ENCODE assay signal across 8 cellular contexts in genomic region chr5:170184007-170184687, GRCh38. TPM values are rescaled to one million over a fixed set of nuclear protein-coding genes. Genes with fewer than 3 reads are reported as not detected.
A peak's percentile ranks its signal among the peaks of the same experiment; 100 is the strongest.
DNase-seq lines count a peak whose midpoint lies in the region; ATAC-seq and TF ChIP-seq lines count a peak whose summit lies in the region.

No MANE protein-coding gene starts in this region.

- no peak overlapping the region for H3K4me3 Mint-ChIP-seq in T-helper 2 cell treated with Interferon-gamma antibody and Interleukin-4, amounts not matched to agents 5 μg/mL and 100 μg/mL, for 36 hours

- H3K9me2 ChIP-seq in Karpas-422 (replicated peaks; ENCODE audit: insufficient read depth, low read length): no peaks in the 10 kb centered on the region

- peak; percentile 90 for ATAC-seq in GM21515 (IDR thresholded peaks at IDR 0.05; ENCODE audit: unreplicated experiment)

- peak; percentile 88 for TF ChIP-seq CTCF in kidney epithelial cell (IDR thresholded peaks at IDR 0.05; ENCODE audit: insufficient read depth, low read length, poor library complexity, severe bottlenecking)

- peaks cover 70% of the 10 kb centered on the region for H3K4me1 ChIP-seq in Karpas-422 (ENCODE audit: low read length)

- H3K36me3 Mint-ChIP-seq in T-helper 2 cell treated with Interferon-gamma antibody and Interleukin-4, amounts not matched to agents 5 μg/mL and 100 μg/mL, for 36 hours (ENCODE audit: low read depth): no peaks in the 10 kb centered on the region

- H3K4me2 ChIP-seq in Karpas-422 (ENCODE audit: low read depth, low read length, poor library complexity, severe bottlenecking): peak overlapping the region; percentile 96

- H3K27ac ChIP-seq in Karpas-422 (ENCODE audit: low read length) (peak overlapping the region; percentile 93; the same call in 1 of the 2 replicates), caudate nucleus (ENCODE audit: low read depth, low read length) (no peak overlapping the region)

- H3K4me3 ChIP-seq in Karpas-422 (ENCODE audit: low read length): no peak overlapping the region
- no peak overlapping the region for H3K4me3 ChIP-seq in kidney epithelial cell (ENCODE audit: low read depth, low read length)

- H3K36me3 ChIP-seq in Karpas-422 (ENCODE audit: insufficient read depth, low read length): no peaks in the 10 kb centered on the region
- H3K36me3 ChIP-seq in kidney epithelial cell (ENCODE audit: control insufficient read depth, insufficient read depth, low read length): no peaks in the 10 kb centered on the region

- H3K9me3 Mint-ChIP-seq in T-helper 2 cell treated with Interferon-gamma antibody and Interleukin-4, amounts not matched to agents 5 μg/mL and 100 μg/mL, for 36 hours: no peaks in the 10 kb centered on the region

- H3K9me3 ChIP-seq in Karpas-422 (ENCODE audit: low read length): no peaks in the 10 kb centered on the region

- H2AFZ ChIP-seq in Karpas-422 (ENCODE audit: low read length): no peak overlapping the region

- H3K27ac Mint-ChIP-seq in T-helper 2 cell treated with Interferon-gamma antibody and Interleukin-4, amounts not matched to agents 5 μg/mL and 100 μg/mL, for 36 hours: no peak overlapping the region

- H3K27me3 Mint-ChIP-seq in T-helper 2 cell treated with Interferon-gamma antibody and Interleukin-4, amounts not matched to agents 5 μg/mL and 100 μg/mL, for 36 hours (ENCODE audit: low read depth): peaks cover 5% of the 10 kb centered on the region

- no peaks in the 10 kb centered on the region for H3K4me1 Mint-ChIP-seq in T-helper 2 cell treated with Interferon-gamma antibody and Interleukin-4, amounts not matched to agents 5 μg/mL and 100 μg/mL, for 36 hours (ENCODE audit: low read depth)

- no peaks in the 10 kb centered on the region for H4K20me1 ChIP-seq in Karpas-422 (ENCODE audit: insufficient read depth, low read depth, low read length)

- no peaks in the 10 kb centered on the region for H3K79me2 ChIP-seq in Karpas-422 (ENCODE audit: low read length)

- H3K9ac ChIP-seq in Karpas-422 (ENCODE audit: low read length): peak overlapping the region; percentile 77

- H3K27me3 ChIP-seq in Karpas-422 (ENCODE audit: low read length): no peaks in the 10 kb centered on the region
- H3K27me3 ChIP-seq in kidney epithelial cell (ENCODE audit: control insufficient read depth, insufficient read depth, low read length): no peaks in the 10 kb centered on the region

- DNase-seq in EL (peak; percentile 64), Karpas-422 (peak; percentile 89), caudate nucleus (lab: John Stamatoyannopoulos, UW) (peak in 49 of 61 donors; percentile 1 to 59 (median 21)), kidney epithelial cell (ENCODE audit: low read depth) (no peak), NCI-H2081 (lab: John Stamatoyannopoulos, UW) (no peak)
- peak; percentile 40 for DNase-seq in T-helper 2 cell treated with Interferon-gamma antibody and Interleukin-4, amounts not matched to agents 5 μg/mL and 100 μg/mL, for 36 hours (ENCODE audit: low spot score)
- DNase-seq in stimulated activated CD4-positive, alpha-beta T cell treated with anti-CD3 and anti-CD28 coated beads, Interleukin-4, amount 100 ng/mL, for 24 hours: peak; percentile 30

RNA-seq across cellular contexts. Expression of gene C5orf58, which starts 48.6 kb away (rescaled TPM):
- total RNA-seq in Karpas-422 (2014; rRNA removed; shearing (Covaris generic); ENCODE audit: low replicate concordance): 7.8 TPM in 1 of 2 replicates, not detected in the other
- not detected in 2 replicates for total RNA-seq in kidney epithelial cell

Comparison
In these comparisons a context has a peak if more than half of its experiments do, and no peak if none do; other contexts are left out.
1. DNase-seq: peak in EL (single experiment), Karpas-422 (single experiment), T-helper 2 cell treated with Interferon-gamma antibody and Interleukin-4, amounts not matched to agents 5 μg/mL and 100 μg/mL, for 36 hours (single experiment), caudate nucleus (49 of 61) and stimulated activated CD4-positive, alpha-beta T cell treated with anti-CD3 and anti-CD28 coated beads, Interleukin-4, amount 100 ng/mL, for 24 hours (single experiment); none in kidney epithelial cell (single experiment) and NCI-H2081 (0 of 2).